1 cellular context compared by ENCODE assay signal in the genomic region with DNA sequence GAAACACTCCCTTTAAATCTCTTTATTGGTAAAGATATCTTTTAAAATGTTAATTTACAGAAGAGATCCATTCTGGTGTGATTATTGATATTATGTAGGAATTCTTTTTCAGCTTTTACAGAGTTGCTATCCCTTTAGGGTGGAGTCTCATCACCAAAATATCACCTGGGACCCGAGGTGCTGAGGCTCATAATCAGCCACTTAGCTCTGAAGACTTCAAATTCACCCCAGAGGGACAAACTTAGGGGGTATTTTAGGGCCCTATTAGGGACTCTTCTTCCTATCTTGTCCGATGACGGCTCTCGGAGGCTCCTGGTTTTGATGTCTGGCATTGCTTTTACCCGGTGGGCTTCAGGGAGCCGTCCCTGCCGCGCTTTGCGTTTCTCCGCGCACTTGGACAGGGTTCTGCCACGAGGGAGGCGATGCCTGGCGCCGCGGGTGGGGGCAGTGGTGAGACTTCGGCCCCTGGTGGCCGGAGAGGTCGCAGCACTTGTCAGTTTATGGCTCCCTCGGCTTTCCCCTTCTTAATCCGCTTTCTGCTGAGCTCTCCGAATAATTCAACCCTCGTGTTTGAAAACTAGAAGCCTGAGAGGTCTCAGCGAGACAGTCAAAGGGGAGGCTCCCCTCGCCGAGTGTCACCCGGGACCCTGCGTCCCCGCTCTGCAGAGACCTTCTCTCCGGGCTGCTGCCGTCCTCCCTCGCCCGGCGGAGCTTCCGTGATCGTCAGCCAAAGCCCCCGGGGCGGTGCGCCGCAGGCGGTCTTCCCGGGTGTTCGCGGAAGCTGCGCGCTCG.
TF ChIP-seq lines count a peak whose summit lies in the region.

No MANE protein-coding gene starts in this region.

TF ChIP-seq in GM12878, 131 proteins besides CTCF, POLR2A, EP300 and RAD21 (continued from another document):
- TF ChIP-seq, protein P1, sequence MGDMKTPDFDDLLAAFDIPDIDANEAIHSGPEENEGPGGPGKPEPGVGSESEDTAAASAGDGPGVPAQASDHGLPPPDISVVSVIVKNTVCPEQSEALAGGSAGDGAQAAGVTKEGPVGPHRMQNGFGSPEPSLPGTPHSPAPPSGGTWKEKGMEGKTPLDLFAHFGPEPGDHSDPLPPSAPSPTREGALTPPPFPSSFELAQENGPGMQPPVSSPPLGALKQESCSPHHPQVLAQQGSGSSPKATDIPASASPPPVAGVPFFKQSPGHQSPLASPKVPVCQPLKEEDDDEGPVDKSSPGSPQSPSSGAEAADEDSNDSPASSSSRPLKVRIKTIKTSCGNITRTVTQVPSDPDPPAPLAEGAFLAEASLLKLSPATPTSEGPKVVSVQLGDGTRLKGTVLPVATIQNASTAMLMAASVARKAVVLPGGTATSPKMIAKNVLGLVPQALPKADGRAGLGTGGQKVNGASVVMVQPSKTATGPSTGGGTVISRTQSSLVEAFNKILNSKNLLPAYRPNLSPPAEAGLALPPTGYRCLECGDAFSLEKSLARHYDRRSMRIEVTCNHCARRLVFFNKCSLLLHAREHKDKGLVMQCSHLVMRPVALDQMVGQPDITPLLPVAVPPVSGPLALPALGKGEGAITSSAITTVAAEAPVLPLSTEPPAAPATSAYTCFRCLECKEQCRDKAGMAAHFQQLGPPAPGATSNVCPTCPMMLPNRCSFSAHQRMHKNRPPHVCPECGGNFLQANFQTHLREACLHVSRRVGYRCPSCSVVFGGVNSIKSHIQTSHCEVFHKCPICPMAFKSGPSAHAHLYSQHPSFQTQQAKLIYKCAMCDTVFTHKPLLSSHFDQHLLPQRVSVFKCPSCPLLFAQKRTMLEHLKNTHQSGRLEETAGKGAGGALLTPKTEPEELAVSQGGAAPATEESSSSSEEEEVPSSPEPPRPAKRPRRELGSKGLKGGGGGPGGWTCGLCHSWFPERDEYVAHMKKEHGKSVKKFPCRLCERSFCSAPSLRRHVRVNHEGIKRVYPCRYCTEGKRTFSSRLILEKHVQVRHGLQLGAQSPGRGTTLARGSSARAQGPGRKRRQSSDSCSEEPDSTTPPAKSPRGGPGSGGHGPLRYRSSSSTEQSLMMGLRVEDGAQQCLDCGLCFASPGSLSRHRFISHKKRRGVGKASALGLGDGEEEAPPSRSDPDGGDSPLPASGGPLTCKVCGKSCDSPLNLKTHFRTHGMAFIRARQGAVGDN (IDR thresholded peaks at IDR 0.05) = peak; percentile 70; the same call in 1 of the 2 replicates
- TF ChIP-seq HDAC6 (IDR thresholded peaks at IDR 0.05; ENCODE audit: unreplicated experiment) (peak; percentile 58), POLR2AphosphoS5 (IDR thresholded peaks at IDR 0.05; ENCODE audit: low read length) (peak; percentile 52; the same call in 1 of the 2 replicates), NRF1 (conservative IDR thresholded peaks at IDR 0.05; ENCODE audit: low read depth, low read length) (no peak), STAT1 (conservative IDR thresholded peaks at IDR 0.05) (no peak), ZNF207 (IDR thresholded peaks at IDR 0.05; ENCODE audit: borderline replicate concordance) (no peak), ZNF622 (IDR thresholded peaks at IDR 0.05) (no peak), NFXL1 (IDR thresholded peaks at IDR 0.05; ENCODE audit: borderline replicate concordance) (no peak), ZZZ3 (IDR thresholded peaks at IDR 0.05; ENCODE audit: control insufficient read depth, insufficient read length, low read depth) (no peak), RBBP5 (conservative IDR thresholded peaks at IDR 0.05) (no peak), SMARCA5 (IDR thresholded peaks at IDR 0.05) (peak; percentile 98), CBX3 (IDR thresholded peaks at IDR 0.05; ENCODE audit: borderline replicate concordance, low read depth) (no peak), RB1 (IDR thresholded peaks at IDR 0.05; ENCODE audit: borderline replicate concordance) (peak; percentile 73; the same call in 1 of the 2 replicates), SRF (IDR thresholded peaks at IDR 0.05; ENCODE audit: low read depth in 2 of 2, low read length in 2 of 2) (no peak), SREBF1 (IDR thresholded peaks at IDR 0.05; ENCODE audit: low read length) (no peak), FOXM1 (IDR thresholded peaks at IDR 0.05; ENCODE audit: low read depth, low read length) (peak; percentile 49; the same call in 1 of the 2 replicates), KLF5 (IDR thresholded peaks at IDR 0.05; ENCODE audit: partially characterized antibody) (no peak), SMC3 (IDR thresholded peaks at IDR 0.05; ENCODE audit: borderline replicate concordance, low read length) (peak; percentile 49; the same call in 1 of the 2 replicates), SMAD5 (IDR thresholded peaks at IDR 0.05; ENCODE audit: low read depth) (no peak), YY1 (IDR thresholded peaks at IDR 0.05; ENCODE audit: low read depth, low read length) (peak; percentile 79), BRCA1 (IDR thresholded peaks at IDR 0.05; ENCODE audit: low read depth, low read length) (no peak), RCOR1 (conservative IDR thresholded peaks at IDR 0.05; ENCODE audit: low read depth, low read length) (no peak), WRNIP1 (IDR thresholded peaks at IDR 0.05; ENCODE audit: borderline replicate concordance, low read depth, low read length) (no peak), TCF3 (IDR thresholded peaks at IDR 0.05; ENCODE audit: borderline replicate concordance, insufficient read depth, low read depth, low read length) (no peak), ZNF217 (IDR thresholded peaks at IDR 0.05) (no peak), TARDBP (IDR thresholded peaks at IDR 0.05; ENCODE audit: borderline replicate concordance) (no peak; the same call in 1 of the 2 replicates), HDAC2 (IDR thresholded peaks at IDR 0.05) (no peak; the same call in 1 of the 2 replicates), EGR1 (IDR thresholded peaks at IDR 0.05; ENCODE audit: borderline replicate concordance in 1 of 2, low read depth in 2 of 2, low read length in 2 of 2) (no peak), RUNX3 (IDR thresholded peaks at IDR 0.05; ENCODE audit: low read length) (peak; percentile 8; the same call in 1 of the 2 replicates), RFX5 (IDR thresholded peaks at IDR 0.05; ENCODE audit: low read depth, low read length) (no peak), ZNF24 (IDR thresholded peaks at IDR 0.05) (no peak), MEF2B (IDR thresholded peaks at IDR 0.05; ENCODE audit: partially characterized antibody, poor library complexity, severe bottlenecking) (no peak), PAX8 (IDR thresholded peaks at IDR 0.05) (no peak), BHLHE40 (IDR thresholded peaks at IDR 0.05; ENCODE audit: borderline replicate concordance in 1 of 2, low read depth in 2 of 2, low read length in 1 of 2) (peak in 1 of 2 experiments; percentile 36; a peak in 1 of 4 replicates), CBX5 (IDR thresholded peaks at IDR 0.05; ENCODE audit: low read depth) (peak; percentile 84), FOXK2 (IDR thresholded peaks at IDR 0.05) (no peak), SMAD1 (IDR thresholded peaks at IDR 0.05; ENCODE audit: low read depth, partially characterized antibody) (no peak)
- TF ChIP-seq, protein P2, sequence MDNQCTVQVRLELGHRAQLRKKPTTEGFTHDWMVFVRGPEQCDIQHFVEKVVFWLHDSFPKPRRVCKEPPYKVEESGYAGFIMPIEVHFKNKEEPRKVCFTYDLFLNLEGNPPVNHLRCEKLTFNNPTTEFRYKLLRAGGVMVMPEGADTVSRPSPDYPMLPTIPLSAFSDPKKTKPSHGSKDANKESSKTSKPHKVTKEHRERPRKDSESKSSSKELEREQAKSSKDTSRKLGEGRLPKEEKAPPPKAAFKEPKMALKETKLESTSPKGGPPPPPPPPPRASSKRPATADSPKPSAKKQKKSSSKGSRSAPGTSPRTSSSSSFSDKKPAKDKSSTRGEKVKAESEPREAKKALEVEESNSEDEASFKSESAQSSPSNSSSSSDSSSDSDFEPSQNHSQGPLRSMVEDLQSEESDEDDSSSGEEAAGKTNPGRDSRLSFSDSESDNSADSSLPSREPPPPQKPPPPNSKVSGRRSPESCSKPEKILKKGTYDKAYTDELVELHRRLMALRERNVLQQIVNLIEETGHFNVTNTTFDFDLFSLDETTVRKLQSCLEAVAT (IDR thresholded peaks at IDR 0.05) = peak; percentile 30; the same call in 1 of the 2 replicates
- TF ChIP-seq, protein P3, sequence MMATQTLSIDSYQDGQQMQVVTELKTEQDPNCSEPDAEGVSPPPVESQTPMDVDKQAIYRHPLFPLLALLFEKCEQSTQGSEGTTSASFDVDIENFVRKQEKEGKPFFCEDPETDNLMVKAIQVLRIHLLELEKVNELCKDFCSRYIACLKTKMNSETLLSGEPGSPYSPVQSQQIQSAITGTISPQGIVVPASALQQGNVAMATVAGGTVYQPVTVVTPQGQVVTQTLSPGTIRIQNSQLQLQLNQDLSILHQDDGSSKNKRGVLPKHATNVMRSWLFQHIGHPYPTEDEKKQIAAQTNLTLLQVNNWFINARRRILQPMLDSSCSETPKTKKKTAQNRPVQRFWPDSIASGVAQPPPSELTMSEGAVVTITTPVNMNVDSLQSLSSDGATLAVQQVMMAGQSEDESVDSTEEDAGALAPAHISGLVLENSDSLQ (IDR thresholded peaks at IDR 0.05) = peak; percentile 44
- TF ChIP-seq, protein P4, sequence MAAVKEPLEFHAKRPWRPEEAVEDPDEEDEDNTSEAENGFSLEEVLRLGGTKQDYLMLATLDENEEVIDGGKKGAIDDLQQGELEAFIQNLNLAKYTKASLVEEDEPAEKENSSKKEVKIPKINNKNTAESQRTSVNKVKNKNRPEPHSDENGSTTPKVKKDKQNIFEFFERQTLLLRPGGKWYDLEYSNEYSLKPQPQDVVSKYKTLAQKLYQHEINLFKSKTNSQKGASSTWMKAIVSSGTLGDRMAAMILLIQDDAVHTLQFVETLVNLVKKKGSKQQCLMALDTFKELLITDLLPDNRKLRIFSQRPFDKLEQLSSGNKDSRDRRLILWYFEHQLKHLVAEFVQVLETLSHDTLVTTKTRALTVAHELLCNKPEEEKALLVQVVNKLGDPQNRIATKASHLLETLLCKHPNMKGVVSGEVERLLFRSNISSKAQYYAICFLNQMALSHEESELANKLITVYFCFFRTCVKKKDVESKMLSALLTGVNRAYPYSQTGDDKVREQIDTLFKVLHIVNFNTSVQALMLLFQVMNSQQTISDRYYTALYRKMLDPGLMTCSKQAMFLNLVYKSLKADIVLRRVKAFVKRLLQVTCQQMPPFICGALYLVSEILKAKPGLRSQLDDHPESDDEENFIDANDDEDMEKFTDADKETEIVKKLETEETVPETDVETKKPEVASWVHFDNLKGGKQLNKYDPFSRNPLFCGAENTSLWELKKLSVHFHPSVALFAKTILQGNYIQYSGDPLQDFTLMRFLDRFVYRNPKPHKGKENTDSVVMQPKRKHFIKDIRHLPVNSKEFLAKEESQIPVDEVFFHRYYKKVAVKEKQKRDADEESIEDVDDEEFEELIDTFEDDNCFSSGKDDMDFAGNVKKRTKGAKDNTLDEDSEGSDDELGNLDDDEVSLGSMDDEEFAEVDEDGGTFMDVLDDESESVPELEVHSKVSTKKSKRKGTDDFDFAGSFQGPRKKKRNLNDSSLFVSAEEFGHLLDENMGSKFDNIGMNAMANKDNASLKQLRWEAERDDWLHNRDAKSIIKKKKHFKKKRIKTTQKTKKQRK (IDR thresholded peaks at IDR 0.05; ENCODE audit: low read depth, low read length) = no peak
- TF ChIP-seq, protein P5, sequence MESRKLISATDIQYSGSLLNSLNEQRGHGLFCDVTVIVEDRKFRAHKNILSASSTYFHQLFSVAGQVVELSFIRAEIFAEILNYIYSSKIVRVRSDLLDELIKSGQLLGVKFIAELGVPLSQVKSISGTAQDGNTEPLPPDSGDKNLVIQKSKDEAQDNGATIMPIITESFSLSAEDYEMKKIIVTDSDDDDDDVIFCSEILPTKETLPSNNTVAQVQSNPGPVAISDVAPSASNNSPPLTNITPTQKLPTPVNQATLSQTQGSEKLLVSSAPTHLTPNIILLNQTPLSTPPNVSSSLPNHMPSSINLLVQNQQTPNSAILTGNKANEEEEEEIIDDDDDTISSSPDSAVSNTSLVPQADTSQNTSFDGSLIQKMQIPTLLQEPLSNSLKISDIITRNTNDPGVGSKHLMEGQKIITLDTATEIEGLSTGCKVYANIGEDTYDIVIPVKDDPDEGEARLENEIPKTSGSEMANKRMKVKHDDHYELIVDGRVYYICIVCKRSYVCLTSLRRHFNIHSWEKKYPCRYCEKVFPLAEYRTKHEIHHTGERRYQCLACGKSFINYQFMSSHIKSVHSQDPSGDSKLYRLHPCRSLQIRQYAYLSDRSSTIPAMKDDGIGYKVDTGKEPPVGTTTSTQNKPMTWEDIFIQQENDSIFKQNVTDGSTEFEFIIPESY (IDR thresholded peaks at IDR 0.05) = no peak
- TF ChIP-seq, protein P6, sequence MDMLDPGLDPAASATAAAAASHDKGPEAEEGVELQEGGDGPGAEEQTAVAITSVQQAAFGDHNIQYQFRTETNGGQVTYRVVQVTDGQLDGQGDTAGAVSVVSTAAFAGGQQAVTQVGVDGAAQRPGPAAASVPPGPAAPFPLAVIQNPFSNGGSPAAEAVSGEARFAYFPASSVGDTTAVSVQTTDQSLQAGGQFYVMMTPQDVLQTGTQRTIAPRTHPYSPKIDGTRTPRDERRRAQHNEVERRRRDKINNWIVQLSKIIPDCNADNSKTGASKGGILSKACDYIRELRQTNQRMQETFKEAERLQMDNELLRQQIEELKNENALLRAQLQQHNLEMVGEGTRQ (IDR thresholded peaks at IDR 0.05; ENCODE audit: borderline replicate concordance, low read depth, low read length) = no peak
